19 cellular contexts compared by ENCODE assay signal in the genomic region with DNA sequence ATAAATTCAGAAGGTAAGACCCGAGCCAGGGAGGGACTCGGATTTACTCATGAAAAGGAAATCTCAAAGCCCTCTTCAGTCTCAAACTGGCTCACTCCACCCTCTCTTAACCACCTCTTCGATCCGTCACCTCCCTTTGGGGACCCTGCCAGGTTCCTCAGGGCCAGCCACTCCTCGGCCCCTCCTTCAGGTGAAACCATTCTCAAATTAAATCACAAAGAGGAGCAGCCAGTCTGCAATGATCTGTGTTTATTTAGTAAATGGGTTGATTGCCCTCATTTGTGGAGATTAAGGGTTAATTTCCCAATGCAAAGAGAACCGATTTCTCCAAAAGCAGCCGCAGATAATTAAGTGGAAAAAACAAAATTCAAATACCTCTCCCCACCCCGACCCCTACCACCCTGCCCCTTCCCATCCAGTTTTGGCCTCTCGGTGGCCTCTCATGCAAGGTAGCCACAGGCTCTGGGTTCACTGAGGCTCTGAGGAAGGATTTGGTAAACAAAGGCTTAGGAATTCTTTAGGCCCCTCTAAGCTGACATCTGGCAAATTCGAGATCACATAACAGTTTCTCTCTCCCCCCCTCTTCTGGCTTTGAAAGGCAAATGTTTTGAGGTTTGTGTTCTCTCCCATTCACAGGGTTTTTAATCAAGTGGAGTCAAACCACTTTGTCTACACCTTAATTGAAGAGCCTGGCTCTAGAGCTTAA. TPM values are rescaled to one million over a fixed set of nuclear protein-coding genes. Genes with fewer than 3 reads are reported as not detected.
A peak's percentile ranks its signal among the peaks of the same experiment; 100 is the strongest.
DNase-seq lines count a peak whose midpoint lies in the region; ATAC-seq, FAIRE-seq and TF ChIP-seq lines count a peak whose summit lies in the region.
"Had no signal": no experiment of that assay in that cellular context is flagged by ENCODE, and none has a peak within 500 bp of the region (broad histone marks: within the 10 kb centered on the region; RNA-seq: fewer than 3 reads in every experiment).

No MANE protein-coding gene starts in this region.

- H3K36me3 ChIP-seq in iPS-15b (ENCODE audit: control insufficient read depth, insufficient read depth, low read length) (no peaks in the 10 kb centered on the region), skeletal muscle tissue (ENCODE audit: control insufficient read depth in 3 of 3, insufficient read depth in 3 of 3, low read length in 3 of 3) (no peaks in the 10 kb centered on the region)

- H3K9ac ChIP-seq in iPS-15b (ENCODE audit: low read depth, low read length) (no peak overlapping the region), skeletal muscle tissue (ENCODE audit: low read depth in 1 of 3, low read length in 3 of 3) (peak overlapping the region in 2 of 3 donors; percentile 25 to 38)

- H3K27ac ChIP-seq in skeletal muscle tissue (ENCODE audit: low read depth, low read length), result peak overlapping the region; percentile 58
- H3K27ac ChIP-seq: foreskin keratinocyte, SK-N-MC had no signal

- H3K4me1 ChIP-seq in iPS-15b (ENCODE audit: control insufficient read depth, insufficient read depth, low read length) (peaks cover 42% of the 10 kb centered on the region), skeletal muscle tissue (ENCODE audit: control insufficient read depth in 3 of 3, insufficient read depth in 3 of 3, low read length in 3 of 3) (peaks cover 15 to 33% (median 16%) of the 10 kb centered on the region in 3 donors)
- H3K4me1 ChIP-seq: foreskin keratinocyte had no signal

- H3K4me3 ChIP-seq in iPS-15b (ENCODE audit: low read depth, low read length) (peak overlapping the region; percentile 8), skeletal muscle tissue (ENCODE audit: low read length in 3 of 3) (no peak overlapping the region)
- H3K4me3 ChIP-seq: SK-N-MC had no signal

- ATAC-seq in HG03432 (IDR thresholded peaks at IDR 0.05; ENCODE audit: unreplicated experiment) (no peak), omental fat pad (ENCODE audit: low FRiP score) (no peak)
- ATAC-seq: activated naive CD8-positive, alpha-beta T cell treated with anti-CD3 and anti-CD28 coated beads, Interleukin-2, amount 50 U/mL, for 24 hours; foreskin keratinocyte; PC-3 had no signal

- DNase-seq in NCI-H1694 treated with DMSO at 0.1 percent for 48 hours (lab: John Stamatoyannopoulos, UW) (peak; percentile 19), NCI-H1694 (lab: John Stamatoyannopoulos, UW) (no peak), NCI-H524 treated with DMSO at 0.1 percent for 48 hours (lab: John Stamatoyannopoulos, UW) (peak; percentile 90), RCC 7860 (ENCODE audit: low spot score) (no peak), omental fat pad (ENCODE audit: low spot score) (no peak)
- DNase-seq: activated CD4-positive, alpha-beta T cell treated with anti-CD3 and anti-CD28 coated beads, Interleukin-2, amount 50 U/mL, for 4 hours; activated naive CD8-positive, alpha-beta T cell treated with anti-CD3 and anti-CD28 coated beads, Interleukin-2, amount 50 U/mL, for 24 hours; activated T-cell treated with anti-CD3 and anti-CD28 coated beads, Interleukin-2, amount 50 U/mL, for 48 hours; foreskin keratinocyte; NCI-H446; PC-3 had no signal

- no peaks in the 10 kb centered on the region for H3K9me3 ChIP-seq in iPS-15b (ENCODE audit: control insufficient read depth, insufficient read depth, low read length)
- H3K9me3 ChIP-seq in skeletal muscle tissue (ENCODE audit: control insufficient read depth in 3 of 3, low read length in 3 of 3), result no peaks in the 10 kb centered on the region

- no peak for TF ChIP-seq CTCF in omental fat pad (IDR thresholded peaks at IDR 0.05)

- FAIRE-seq in RCC 7860 (lab: Jason Lieb, UNC), result no peak
- FAIRE-seq: A204.1, GM19239, keratinocyte had no signal

- H3K27me3 ChIP-seq in iPS-15b (ENCODE audit: control insufficient read depth, insufficient read depth, low read length), result peaks cover 16% of the 10 kb centered on the region
- H3K27me3 ChIP-seq in skeletal muscle tissue (ENCODE audit: control insufficient read depth in 3 of 3, insufficient read depth in 3 of 3, low read length in 3 of 3), result no peaks in the 10 kb centered on the region

RNA-seq across cellular contexts. Expression of a gene that starts 10.3 kb away (rescaled TPM):
- 42.8 TPM for total RNA-seq in skeletal muscle tissue
- 10 to 100 TPM in 2 of 4 donors, 1 to 10 TPM in 2; 3.8 to 24.7 (median 10.1) TPM for total RNA-seq in omental fat pad

RNA-seq across cellular contexts. Expression of a gene that starts 49.7 kb away (rescaled TPM):
- total RNA-seq in skeletal muscle tissue (under 0.01 TPM), omental fat pad (under 1 TPM in 2 of 4 donors, not detected in 2; 0.06 to 0.09 TPM)
- total RNA-seq: foreskin keratinocyte, PC-3, posterior vena cava had no signal

Comparison
In these comparisons a context has a peak if more than half of its experiments do, and no peak if none do; other contexts are left out.
1. DNase-seq: peak in NCI-H1694 treated with DMSO at 0.1 percent for 48 hours (single experiment) and NCI-H524 treated with DMSO at 0.1 percent for 48 hours (single experiment); none in NCI-H1694 (single experiment), RCC 7860 (single experiment) and omental fat pad (single experiment).